16 cellular contexts compared by ENCODE assay signal in the genomic region with DNA sequence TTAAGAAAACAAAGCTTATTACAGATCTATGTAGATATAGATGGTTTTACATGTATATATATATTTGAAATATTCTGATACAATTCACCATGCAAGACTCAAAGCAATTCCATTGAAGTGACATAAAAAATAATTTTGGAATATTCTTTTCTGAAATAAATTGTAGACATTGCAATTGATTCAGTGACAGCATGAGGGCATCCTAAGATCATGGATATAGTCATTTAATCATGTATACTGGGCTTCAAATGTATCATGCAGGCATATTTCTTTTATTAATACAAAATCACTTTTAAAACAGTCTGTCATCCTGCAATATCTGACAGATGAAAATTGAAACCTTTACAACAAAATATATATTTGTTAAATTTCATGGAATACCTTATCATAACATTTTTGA.
A peak's percentile ranks its signal among the peaks of the same experiment; 100 is the strongest.
DNase-seq lines count a peak whose midpoint lies in the region; ATAC-seq and TF ChIP-seq lines count a peak whose summit lies in the region.
"Had no signal": no experiment of that assay in that cellular context is flagged by ENCODE, and none has a peak within 500 bp of the region (broad histone marks: within the 10 kb centered on the region; RNA-seq: fewer than 3 reads in every experiment).

No MANE protein-coding gene starts in this region.

- H4K91ac ChIP-seq in H9 (ENCODE audit: insufficient read length, low read depth, low read length): no peak overlapping the region

- BruUV-seq in PC-3 (replicated peaks; lab: Mats Ljungman, UMichigan): no TSS peak

- POLR2A ChIA-PET in PC-3 (lab: Charles Lee; ENCODE audit: unreplicated experiment): no interaction called here

- no peaks in the 10 kb centered on the region for H3K9me3 ChIP-seq in H9 (ENCODE audit: control insufficient read depth, low read depth, low read length)
- H3K9me3 ChIP-seq in PC-3 (ENCODE audit: low read length): no peaks in the 10 kb centered on the region
- H3K9me3 ChIP-seq: SJSA1, vagina had no signal

- H3K18ac ChIP-seq in H9 (ENCODE audit: insufficient read length, low read depth, low read length): no peak overlapping the region

- DNase-seq in COR-L47 (lab: John Stamatoyannopoulos, UW) (peak; percentile 22), H9 (no peak), PC-3 (peak; percentile 13), epithelial cell of esophagus (ENCODE audit: low read depth) (peak; percentile 9), GM10266 (ENCODE audit: extremely low spot score) (no peak), NCI-H2081 treated with DMSO at 0.1 percent for 48 hours (lab: John Stamatoyannopoulos, UW) (no peak)
- DNase-seq: activated CD8-positive, alpha-beta memory T cell treated with anti-CD3 and anti-CD28 coated beads for 24 hours; activated naive CD4-positive, alpha-beta T cell treated with anti-CD3 and anti-CD28 coated beads for 36 hours; caudate nucleus; CD8-positive, alpha-beta memory T cell; immature natural killer cell; NCI-H345 had no signal

- no peak overlapping the region for H2BK12ac ChIP-seq in H9 (ENCODE audit: insufficient read length, low read depth, low read length)

- H3K4me1 ChIP-seq in H9 (ENCODE audit: insufficient read depth, low read length) (no peaks in the 10 kb centered on the region), PC-3 (ENCODE audit: insufficient read depth, low read length) (peaks cover 7% of the 10 kb centered on the region; the same call in 1 of the 2 replicates)
- H3K4me1 ChIP-seq: SJSA1, vagina had no signal

- no peak overlapping the region for H3K14ac ChIP-seq in H9 (ENCODE audit: insufficient read depth, low read length)

- no peak overlapping the region for H2BK120ac ChIP-seq in H9 (ENCODE audit: low read depth, low read length, poor library complexity, severe bottlenecking)

- H3K23me2 ChIP-seq in H9 (ENCODE audit: insufficient read length, low read depth, low read length, poor library complexity, severe bottlenecking): no peaks in the 10 kb centered on the region

- H2BK15ac ChIP-seq in H9 (ENCODE audit: low read depth, low read length): no peak overlapping the region

- H3K4me2 ChIP-seq in H9 (ENCODE audit: insufficient read depth, insufficient read length, low read length) (no peak overlapping the region), PC-3 (ENCODE audit: low read length) (no peak overlapping the region)

- no peaks in the 10 kb centered on the region for H3K4me1 Mint-ChIP-seq in H9
- H3K4me1 Mint-ChIP-seq: CD8-positive, alpha-beta memory T cell; immature natural killer cell had no signal

- no peaks in the 10 kb centered on the region for H3F3A ChIP-seq in PC-3 (ENCODE audit: low read length, unreplicated experiment)

- H3K36me3 ChIP-seq in PC-3 (ENCODE audit: low read depth, low read length): no peaks in the 10 kb centered on the region
- H3K36me3 ChIP-seq: SJSA1, vagina had no signal

- H2AFZ ChIP-seq in H9 (ENCODE audit: low read length) (no peak overlapping the region), PC-3 (ENCODE audit: low read length) (no peak overlapping the region)

- H3K4ac ChIP-seq in H9 (ENCODE audit: low read depth, low read length): no peak overlapping the region

- CTCF ChIA-PET in PC-3 (lab: Charles Lee): no interaction called here

- H4K5ac ChIP-seq in H9 (ENCODE audit: insufficient read length, low read depth, low read length): no peak overlapping the region

- H3K4me3 Mint-ChIP-seq in H9: no peak overlapping the region
- H3K4me3 Mint-ChIP-seq: activated naive CD4-positive, alpha-beta T cell treated with anti-CD3 and anti-CD28 coated beads for 36 hours; CD8-positive, alpha-beta memory T cell; immature natural killer cell; stimulated activated naive CD8-positive, alpha-beta T cell treated with anti-CD3 and anti-CD28 coated beads, Interleukin-15, Interleukin-2, amounts not matched to agents 100 ng/mL and 50 ng/mL, for 24 hours had no signal

- H2BK20ac ChIP-seq in H9 (ENCODE audit: low read depth, low read length, poor library complexity, severe bottlenecking): no peak overlapping the region

- H3K36me3 Mint-ChIP-seq in H9 (ENCODE audit: insufficient read depth in 1 of 3, low read depth in 3 of 3): no peaks in the 10 kb centered on the region
- H3K36me3 Mint-ChIP-seq: CD8-positive, alpha-beta memory T cell; immature natural killer cell had no signal

- intact Hi-C loops in PC-3 (cut with micrococcal nuclease): loop anchor here (2.0 to 10.0 kb wide), 4 partner anchors 115 to 1189 kb away; no protein-coding TSS in a partner anchor

- H3K23ac ChIP-seq in H9 (ENCODE audit: insufficient read length, low read depth, low read length): no peak overlapping the region

- ATAC-seq in PC-3: no peak
- ATAC-seq in HG03159 (IDR thresholded peaks at IDR 0.05; ENCODE audit: unreplicated experiment): no peak

- H3K79me2 ChIP-seq in H9 (ENCODE audit: insufficient read depth, low read length): no peaks in the 10 kb centered on the region
- no peaks in the 10 kb centered on the region for H3K79me2 ChIP-seq in PC-3 (ENCODE audit: low read length)

- H4K20me1 ChIP-seq in H9 (ENCODE audit: control insufficient read depth, insufficient read depth, insufficient read length) (no peaks in the 10 kb centered on the region), PC-3 (ENCODE audit: low read length) (no peaks in the 10 kb centered on the region)

- H3K27ac Mint-ChIP-seq in H9: no peak overlapping the region
- H3K27ac Mint-ChIP-seq: activated naive CD4-positive, alpha-beta T cell treated with anti-CD3 and anti-CD28 coated beads for 36 hours; CD8-positive, alpha-beta memory T cell; immature natural killer cell; stimulated activated naive CD8-positive, alpha-beta T cell treated with anti-CD3 and anti-CD28 coated beads, Interleukin-15, Interleukin-2, amounts not matched to agents 100 ng/mL and 50 ng/mL, for 24 hours had no signal

- H3K27ac ChIP-seq in H9 (ENCODE audit: insufficient read length, low read depth, low read length): no peak overlapping the region
- H3K27ac ChIP-seq in PC-3 (ENCODE audit: low read length): no peak overlapping the region
- H3K27ac ChIP-seq: SJSA1, vagina had no signal

- H3K79me1 ChIP-seq in H9 (ENCODE audit: insufficient read depth, low read depth, low read length, poor library complexity, severe bottlenecking): no peaks in the 10 kb centered on the region

- no peaks in the 10 kb centered on the region for H3K27me3 Mint-ChIP-seq in H9 (ENCODE audit: low read depth)
- H3K27me3 Mint-ChIP-seq: CD8-positive, alpha-beta memory T cell; stimulated activated naive CD8-positive, alpha-beta T cell treated with anti-CD3 and anti-CD28 coated beads, Interleukin-15, Interleukin-2, amounts not matched to agents 100 ng/mL and 50 ng/mL, for 24 hours had no signal

- H3K4me3 ChIP-seq in PC-3 (ENCODE audit: low read length): no peak overlapping the region
- H3K4me3 ChIP-seq in epithelial cell of esophagus (ENCODE audit: low read length): no peak overlapping the region
- H3K4me3 ChIP-seq: SJSA1, vagina had no signal

- H3K9me2 ChIP-seq in PC-3 (replicated peaks; ENCODE audit: low read length): no peaks in the 10 kb centered on the region

- no peaks in the 10 kb centered on the region; a peak in 1 of 5 replicates for H3K9me3 Mint-ChIP-seq in H9

- H2BK5ac ChIP-seq in H9 (ENCODE audit: insufficient read length, low read length): no peak overlapping the region

- no peak overlapping the region for H4K8ac ChIP-seq in H9 (replicated peaks; ENCODE audit: insufficient read length, low read depth, low read length)

- no peak overlapping the region for H3T11ph ChIP-seq in H9 (ENCODE audit: low read length)

- H3K9ac ChIP-seq in H9 (ENCODE audit: extremely low read depth, insufficient read length, low read length) (no peak overlapping the region), PC-3 (ENCODE audit: low read length) (no peak overlapping the region)

- TF ChIP-seq CTCF in H9 (conservative IDR thresholded peaks at IDR 0.05) (peak; percentile 23; the same call in 1 of the 3 replicates), PC-3 (conservative IDR thresholded peaks at IDR 0.05; ENCODE audit: low read depth, low read length) (peak; percentile 48; the same call in 1 of the 2 replicates), epithelial cell of esophagus (IDR thresholded peaks at IDR 0.05; ENCODE audit: insufficient read depth, low read depth, low read length, missing control alignments) (peak; percentile 14), GM10266 (IDR thresholded peaks at IDR 0.05; ENCODE audit: control insufficient read depth, insufficient read depth, low read depth, missing control alignments) (no peak)

- no peaks in the 10 kb centered on the region for H3K27me3 ChIP-seq in H9 (ENCODE audit: insufficient read depth, low read length)
- H3K27me3 ChIP-seq in PC-3 (ENCODE audit: low read length): no peaks in the 10 kb centered on the region
- H3K27me3 ChIP-seq: SJSA1, vagina had no signal

- H3K56ac ChIP-seq in H9 (ENCODE audit: insufficient read length, low read depth, low read length): no peak overlapping the region

- H2AK5ac ChIP-seq in H9 (ENCODE audit: insufficient read length, low read length): no peak overlapping the region

Comparison
In these comparisons a context has a peak if more than half of its experiments do, and no peak if none do; other contexts are left out.
1. DNase-seq: peak in COR-L47 (single experiment), PC-3 (single experiment) and epithelial cell of esophagus (single experiment); none in H9 (single experiment), GM10266 (single experiment) and NCI-H2081 treated with DMSO at 0.1 percent for 48 hours (single experiment).